15 cellular contexts compared by ENCODE assay signal in genomic region chrX:9197231-9197630, GRCh38.
"Had no signal": no experiment of that assay in that cellular context is flagged by ENCODE, and none has a peak within 500 bp of the region (broad histone marks: within the 10 kb centered on the region; RNA-seq: fewer than 3 reads in every experiment).

No MANE protein-coding gene starts in this region.

- H3K4me1 ChIP-seq: gastroesophageal sphincter, transverse colon had no signal

- H3K9me3 ChIP-seq: gastroesophageal sphincter, transverse colon had no signal

- H3K36me3 Mint-ChIP-seq: naive thymus-derived CD4-positive, alpha-beta T cell; stimulated activated naive B cell treated with anti-CD40 and anti-IgM and Interleukin-4, amounts not matched to agents 10 μg/mL and 1 μg/mL and 100 μg/mL, for 72 hours; WTC11 had no signal

- H3K27ac Mint-ChIP-seq: activated CD4-positive, alpha-beta T cell treated with anti-CD3 and anti-CD28 coated beads, Interleukin-2, amount 10 ng/mL, durations not matched to agents 24 days and 14 days; activated T-helper 2 cell treated with anti-CD3 and anti-CD28 coated beads, Interferon-gamma antibody, Interleukin-2, Interleukin-4, amounts not matched to agents 10 μg/mL and 5 μg/mL and 100 μg/mL, durations not matched to agents 14 hours and 24 hours and 36 hours; stimulated activated naive B cell treated with anti-CD40 and anti-IgM and Interleukin-4, amounts not matched to agents 10 μg/mL and 1 μg/mL and 100 μg/mL, for 72 hours; WTC11 had no signal

- DNase-seq: activated CD4-positive, alpha-beta T cell treated with anti-CD3 and anti-CD28 coated beads, Interleukin-2, amount 10 ng/mL, durations not matched to agents 24 days and 14 days; activated naive CD4-positive, alpha-beta T cell treated with anti-CD3 and anti-CD28 coated beads, Interleukin-2, amount 50 U/mL, for 16 hours; amniotic stem cell; dorsolateral prefrontal cortex; midbrain; naive thymus-derived CD4-positive, alpha-beta T cell; right cardiac atrium; stimulated activated CD4-positive, alpha-beta T cell treated with anti-CD3 and anti-CD28 coated beads, Interleukin-1b, Interleukin-23, amount 100 ng/mL, for 48 hours; stimulated activated naive B cell treated with anti-CD40 and anti-IgM and Interleukin-4, amounts not matched to agents 10 μg/mL and 1 μg/mL and 100 μg/mL, for 72 hours; substantia nigra; transverse colon had no signal

- H3K27ac ChIP-seq: dorsolateral prefrontal cortex, gastroesophageal sphincter, transverse colon had no signal

- H3K36me3 ChIP-seq: gastroesophageal sphincter, transverse colon had no signal

- H3K4me3 Mint-ChIP-seq: activated CD4-positive, alpha-beta T cell treated with anti-CD3 and anti-CD28 coated beads, Interleukin-2, amount 10 ng/mL, durations not matched to agents 24 days and 14 days; naive thymus-derived CD4-positive, alpha-beta T cell; stimulated activated naive B cell treated with anti-CD40 and anti-IgM and Interleukin-4, amounts not matched to agents 10 μg/mL and 1 μg/mL and 100 μg/mL, for 72 hours; WTC11 had no signal

- H3K9me3 Mint-ChIP-seq: activated T-helper 2 cell treated with anti-CD3 and anti-CD28 coated beads, Interferon-gamma antibody, Interleukin-2, Interleukin-4, amounts not matched to agents 10 μg/mL and 5 μg/mL and 100 μg/mL, durations not matched to agents 14 hours and 24 hours and 36 hours; stimulated activated naive B cell treated with anti-CD40 and anti-IgM and Interleukin-4, amounts not matched to agents 10 μg/mL and 1 μg/mL and 100 μg/mL, for 72 hours; WTC11 had no signal

- H3K4me3 ChIP-seq: dorsolateral prefrontal cortex, gastroesophageal sphincter, transverse colon had no signal

- H3K27me3 ChIP-seq: gastroesophageal sphincter, transverse colon had no signal

- ATAC-seq: gastroesophageal sphincter; naive thymus-derived CD4-positive, alpha-beta T cell; right cardiac atrium; SK-N-SH treated with all-trans-retinoic acid at 6 μM for 48 hours; stimulated activated naive B cell treated with anti-CD40 and anti-IgM and Interleukin-4, amounts not matched to agents 10 μg/mL and 1 μg/mL and 100 μg/mL, for 72 hours; WTC11 had no signal
